ENCODE assay signal across 8 cellular contexts in genomic region chr18:51194604-51195003, GRCh38. TPM values are rescaled to one million over a fixed set of nuclear protein-coding genes. Genes with fewer than 3 reads are reported as not detected.
DNase-seq lines count a peak whose midpoint lies in the region; ATAC-seq lines count a peak whose summit lies in the region.

No MANE protein-coding gene starts in this region.

- H3K79me2 ChIP-seq in Karpas-422 (ENCODE audit: low read length): peaks cover 70% of the 10 kb centered on the region

- no peaks in the 10 kb centered on the region for H3K9me3 Mint-ChIP-seq in CD4-positive, CD25-positive, alpha-beta regulatory T cell
- no peaks in the 10 kb centered on the region for H3K9me3 Mint-ChIP-seq in naive thymus-derived CD8-positive, alpha-beta T cell

- no peak for ATAC-seq in CD4-positive, CD25-positive, alpha-beta regulatory T cell (ENCODE audit: low read depth in 2 of 2)
- ATAC-seq in naive thymus-derived CD8-positive, alpha-beta T cell: no peak
- ATAC-seq in HG03439 (IDR thresholded peaks at IDR 0.05; ENCODE audit: unreplicated experiment) (no peak), HG02981 (IDR thresholded peaks at IDR 0.05; ENCODE audit: unreplicated experiment) (no peak)

- POLR2A ChIA-PET in naive thymus-derived CD8-positive, alpha-beta T cell (lab: Charles Lee): interaction anchor here (5.3 kb wide), 1 partner anchor 40 kb away, joined by 80 read pairs; no protein-coding TSS in a partner anchor

- peak overlapping the region; percentile 97 for H3K4me3 ChIP-seq in CD4-positive, CD25-positive, alpha-beta regulatory T cell (ENCODE audit: low read depth, low read length)
- H3K4me3 ChIP-seq in Karpas-422 (ENCODE audit: low read length): peak overlapping the region; percentile 90

- H3K9ac ChIP-seq in Karpas-422 (ENCODE audit: low read length): peak overlapping the region; percentile 91

- H3K4me1 Mint-ChIP-seq in CD4-positive, CD25-positive, alpha-beta regulatory T cell: peaks cover 27 to 61% (median 50%) of the 10 kb centered on the region in 4 donors
- H3K4me1 Mint-ChIP-seq in naive thymus-derived CD8-positive, alpha-beta T cell: peaks cover 26 to 69% (median 58%) of the 10 kb centered on the region in 4 donors

- peaks cover 4% of the 10 kb centered on the region for H3K27me3 Mint-ChIP-seq in CD4-positive, CD25-positive, alpha-beta regulatory T cell
- H3K27me3 Mint-ChIP-seq in naive thymus-derived CD8-positive, alpha-beta T cell: no peaks in the 10 kb centered on the region

- H3K27ac Mint-ChIP-seq in CD4-positive, CD25-positive, alpha-beta regulatory T cell: peak overlapping the region; percentile 27 to 95 (median 83)
- peak overlapping the region; percentile 21 to 97 (median 93) for H3K27ac Mint-ChIP-seq in naive thymus-derived CD8-positive, alpha-beta T cell

- H3K4me1 ChIP-seq in CD4-positive, CD25-positive, alpha-beta regulatory T cell (ENCODE audit: control insufficient read depth, insufficient read depth, low read length, poor library complexity, severe bottlenecking): peaks cover 60% of the 10 kb centered on the region
- peaks cover 64% of the 10 kb centered on the region for H3K4me1 ChIP-seq in Karpas-422 (ENCODE audit: low read length)

- H2AFZ ChIP-seq in Karpas-422 (ENCODE audit: low read length): no peak overlapping the region

- peak overlapping the region; percentile 57 for H3K4me2 ChIP-seq in Karpas-422 (ENCODE audit: low read depth, low read length, poor library complexity, severe bottlenecking)

- H3K4me3 Mint-ChIP-seq in CD4-positive, CD25-positive, alpha-beta regulatory T cell: peak overlapping the region; percentile 78 to 99 (median 94)
- H3K4me3 Mint-ChIP-seq in naive thymus-derived CD8-positive, alpha-beta T cell: peak overlapping the region; percentile 68 to 98 (median 94)

- peak overlapping the region; percentile 84 for H3K27ac ChIP-seq in CD4-positive, CD25-positive, alpha-beta regulatory T cell (ENCODE audit: insufficient read depth, low read length, poor library complexity, severe bottlenecking)
- H3K27ac ChIP-seq in Karpas-422 (ENCODE audit: low read length): no peak overlapping the region

- H3K36me3 ChIP-seq in CD4-positive, CD25-positive, alpha-beta regulatory T cell (ENCODE audit: control insufficient read depth, insufficient read depth, low read length): peaks cover 3% of the 10 kb centered on the region
- no peaks in the 10 kb centered on the region for H3K36me3 ChIP-seq in Karpas-422 (ENCODE audit: insufficient read depth, low read length)

- H3K27me3 ChIP-seq in CD4-positive, CD25-positive, alpha-beta regulatory T cell (ENCODE audit: control insufficient read depth, insufficient read depth, low read length): no peaks in the 10 kb centered on the region
- H3K27me3 ChIP-seq in Karpas-422 (ENCODE audit: low read length): no peaks in the 10 kb centered on the region

- H3K9me3 ChIP-seq in CD4-positive, CD25-positive, alpha-beta regulatory T cell (ENCODE audit: control insufficient read depth in 2 of 2, low read length in 2 of 2): no peaks in the 10 kb centered on the region
- no peaks in the 10 kb centered on the region for H3K9me3 ChIP-seq in Karpas-422 (ENCODE audit: low read length)

- H4K20me1 ChIP-seq in Karpas-422 (ENCODE audit: insufficient read depth, low read depth, low read length): peaks cover 16% of the 10 kb centered on the region

- peak in 1 of 3 donors; percentile 46 for DNase-seq in CD4-positive, CD25-positive, alpha-beta regulatory T cell
- peak; percentile 39 for DNase-seq in Karpas-422
- DNase-seq in cerebellar cortex (ENCODE audit: low spot score): peak; percentile 17
- no peak for DNase-seq in naive thymus-derived CD8-positive, alpha-beta T cell
- no peak for DNase-seq in central memory CD4-positive, alpha-beta T cell
- DNase-seq in iPS-NIHi11 (ENCODE audit: low spot score): no peak

- no peaks in the 10 kb centered on the region for H3K9me2 ChIP-seq in Karpas-422 (replicated peaks; ENCODE audit: insufficient read depth, low read length)

- no peaks in the 10 kb centered on the region for H3K36me3 Mint-ChIP-seq in CD4-positive, CD25-positive, alpha-beta regulatory T cell
- no peaks in the 10 kb centered on the region for H3K36me3 Mint-ChIP-seq in naive thymus-derived CD8-positive, alpha-beta T cell

RNA-seq across cellular contexts. Expression of gene MEX3C, which starts 2.9 kb away (rescaled TPM):
- total RNA-seq in CD4-positive, CD25-positive, alpha-beta regulatory T cell: 84.3 TPM
- polyA plus RNA-seq in CD4-positive, CD25-positive, alpha-beta regulatory T cell: 10 to 100 TPM in 2 of 4 donors, 1 to 10 TPM in 2; 6.4 to 12.9 (median 10.0) TPM
- total RNA-seq in Karpas-422 (2014; rRNA removed; shearing (Covaris generic); ENCODE audit: low replicate concordance): 28.8 and 43.7 TPM in 2 replicates
- total RNA-seq in naive thymus-derived CD8-positive, alpha-beta T cell: 10 to 100 TPM; 54.3 to 57.6 TPM
- polyA plus RNA-seq in naive thymus-derived CD8-positive, alpha-beta T cell: 1 to 10 TPM; 1.7 to 7.4 (median 6.9) TPM

Comparison
In these comparisons a context has a peak if more than half of its experiments do, and no peak if none do; other contexts are left out.
1. DNase-seq: peak in Karpas-422 (single experiment) and cerebellar cortex (single experiment); none in naive thymus-derived CD8-positive, alpha-beta T cell (0 of 10), central memory CD4-positive, alpha-beta T cell (single experiment) and iPS-NIHi11 (single experiment).